In the genomic region with DNA sequence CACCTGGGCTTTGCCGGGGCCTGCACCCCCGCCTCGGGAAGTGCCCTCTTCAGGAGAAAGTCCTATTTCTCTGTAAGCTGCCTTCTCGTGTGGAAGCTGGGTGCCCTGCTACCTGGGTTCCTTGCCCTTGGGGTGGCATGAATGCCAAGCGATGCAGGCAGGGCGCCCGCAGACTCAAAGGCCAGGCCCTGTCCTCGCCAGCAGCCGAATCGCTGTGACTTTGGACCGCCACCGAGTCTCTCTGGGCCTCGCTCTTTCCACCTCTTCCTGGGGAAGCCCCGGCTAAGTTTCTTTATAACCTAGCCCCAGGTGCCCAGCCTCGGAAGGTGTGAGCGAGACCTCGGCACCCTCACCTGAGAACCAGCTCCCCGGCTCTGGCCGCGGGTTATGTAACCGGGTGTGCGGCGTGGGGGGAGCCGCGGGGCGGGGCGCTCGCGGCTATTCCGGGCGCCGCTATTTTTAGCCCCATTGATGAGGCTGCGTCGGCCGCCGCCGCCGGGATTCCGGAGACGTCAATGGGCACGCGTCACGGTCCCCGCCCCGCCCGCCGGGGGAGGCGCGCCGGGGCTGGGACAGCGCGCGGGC, we compare ENCODE assay signal across 9 cellular contexts. TPM values are rescaled to one million over a fixed set of nuclear protein-coding genes. Genes with fewer than 3 reads are reported as not detected.
DNase-seq lines count a peak whose midpoint lies in the region; ATAC-seq, FAIRE-seq and TF ChIP-seq lines count a peak whose summit lies in the region.
"Had no signal": no experiment of that assay in that cellular context is flagged by ENCODE, and none has a peak within 500 bp of the region (broad histone marks: within the 10 kb centered on the region; RNA-seq: fewer than 3 reads in every experiment).

No MANE protein-coding gene starts in this region.

- H3K27ac Mint-ChIP-seq in Caco-2 (ENCODE audit: unreplicated experiment): peak overlapping the region; percentile 80

- peak; percentile 90 to 94 for DNase-seq in Caco-2
- peak; percentile 68 for DNase-seq in MV-4-11 (lab: John Stamatoyannopoulos, UW)
- peak; percentile 79 to 82 for DNase-seq in breast epithelium (ENCODE audit: low spot score in 2 of 2)
- DNase-seq in iPS-NIHi11 (ENCODE audit: low spot score): peak; percentile 84
- DNase-seq in small intestine: peak; percentile 79
- DNase-seq in NCI-H1092 (lab: John Stamatoyannopoulos, UW): no peak

- peak; percentile 44 for ATAC-seq in GM21619 (IDR thresholded peaks at IDR 0.05; ENCODE audit: unreplicated experiment)

- H3K4me3 ChIP-seq in Caco-2 (ENCODE audit: low read depth, low read length): peak overlapping the region; percentile 41
- peak overlapping the region; percentile 54 for H3K4me3 ChIP-seq in WI38 (ENCODE audit: low read depth, low read length)
- H3K4me3 ChIP-seq in breast epithelium: peak overlapping the region; percentile 25 to 90 (median 66)
- H3K4me3 ChIP-seq in small intestine (ENCODE audit: low read depth in 1 of 2, low read length in 2 of 2): peak overlapping the region; percentile 56 to 65

- TF ChIP-seq CTCF in Caco-2 (IDR thresholded peaks at IDR 0.05; ENCODE audit: insufficient read depth in 1 of 2, low read depth in 1 of 2, low read length in 1 of 2, severe bottlenecking in 1 of 2, unreplicated experiment in 1 of 2) (no peak), WI38 (IDR thresholded peaks at IDR 0.05; ENCODE audit: low read depth, low read length) (no peak), breast epithelium (IDR thresholded peaks at IDR 0.05) (no peak)

- no peaks in the 10 kb centered on the region for H3K9me3 Mint-ChIP-seq in Caco-2 (ENCODE audit: unreplicated experiment)

- TF ChIP-seq POLR2A in breast epithelium (IDR thresholded peaks at IDR 0.05): no peak

- H3K27ac ChIP-seq in breast epithelium (peak overlapping the region; percentile 90 to 93), small intestine (ENCODE audit: low read depth in 1 of 2, low read length in 1 of 2) (peak overlapping the region; percentile 68 to 84)

- peaks cover 4% of the 10 kb centered on the region for H3K36me3 Mint-ChIP-seq in Caco-2 (ENCODE audit: insufficient read depth, unreplicated experiment)

- no peaks in the 10 kb centered on the region for H3K27me3 Mint-ChIP-seq in Caco-2 (ENCODE audit: insufficient read depth, unreplicated experiment)

- CTCF ChIA-PET in Caco-2 (lab: Charles Lee): interaction anchor here (1.0 to 5.6 kb wide), 3 partner anchors 11 to 32 kb away, joined by 3 to 47 read pairs (median 4); no protein-coding TSS in a partner anchor

- intact Hi-C loops in Caco-2 (cut with micrococcal nuclease; ENCODE audit: unreplicated experiment): loop anchor here (1.0 kb wide), 2 partner anchors 14 to 33 kb away; a partner anchor contains a TSS
- intact Hi-C loops in breast epithelium (cut with DNase I; ENCODE audit: low total_unique reads): no loop called here

- POLR2A ChIA-PET in Caco-2 (lab: Charles Lee): interaction anchor here (0.6 to 1.9 kb wide), 5 partner anchors 11 to 33 kb away, joined by 3 to 41 read pairs (median 8); a partner anchor contains a TSS

- H3K9me3 ChIP-seq in Caco-2 (no peaks in the 10 kb centered on the region), breast epithelium (no peaks in the 10 kb centered on the region), small intestine (ENCODE audit: control insufficient read depth, low read depth) (no peaks in the 10 kb centered on the region)

- H3K4me1 Mint-ChIP-seq in Caco-2 (ENCODE audit: low read depth, unreplicated experiment): peaks cover 37% of the 10 kb centered on the region

- BruUV-seq in Caco-2 (replicated peaks; lab: Mats Ljungman, UMichigan): no TSS peak

- H3K36me3 ChIP-seq in Caco-2 (ENCODE audit: control insufficient read depth, insufficient read depth, low read length) (no peaks in the 10 kb centered on the region), breast epithelium (no peaks in the 10 kb centered on the region), small intestine (ENCODE audit: control insufficient read depth in 2 of 2, insufficient read depth in 2 of 2, low read length in 2 of 2) (no peaks in the 10 kb centered on the region)

- FAIRE-seq in small intestine (lab: Jason Lieb, UNC): no peak
- FAIRE-seq: TTC549 had no signal

- WGBS in small intestine, 3 donors: 3 to 7% (median 4%) methylated on average over 46 to 53 of the region's 53 CpGs

- H3K4me1 ChIP-seq in Caco-2 (peaks cover 33% of the 10 kb centered on the region), breast epithelium (peaks cover 10 to 16% of the 10 kb centered on the region in 2 donors), small intestine (ENCODE audit: control insufficient read depth in 2 of 2, insufficient read depth in 1 of 2, low read depth in 1 of 2, low read length in 1 of 2) (peaks cover 3 to 13% of the 10 kb centered on the region in 2 donors)

- no peaks in the 10 kb centered on the region for H3K27me3 ChIP-seq in Caco-2 (replicated peaks; ENCODE audit: control insufficient read depth, insufficient read depth, low read length)
- no peaks in the 10 kb centered on the region for H3K27me3 ChIP-seq in breast epithelium
- no peaks in the 10 kb centered on the region for H3K27me3 ChIP-seq in small intestine (ENCODE audit: control insufficient read depth in 2 of 2, insufficient read depth in 2 of 2, low read length in 2 of 2)

- H3K4me3 Mint-ChIP-seq in Caco-2 (ENCODE audit: unreplicated experiment): peak overlapping the region; percentile 94

RNA-seq across cellular contexts. Expression of a gene that starts 14.6 kb away (rescaled TPM):
- total RNA-seq in Caco-2 (2022) (37.9 and 41.8 TPM in 2 replicates), breast epithelium (100 to 1,000 TPM in 1 of 3 donors, 10 to 100 TPM in 2; 35.7 to 154 (median 66.2) TPM)
- polyA plus RNA-seq in small intestine: 100 to 1,000 TPM in 1 of 3 donors, 10 to 100 TPM in 1, 1 to 10 TPM in 1; 6.7 to 100 (median 15.1) TPM

RNA-seq across cellular contexts. Expression of a gene that starts 29.9 kb away (rescaled TPM):
- 3.7 and 4.1 TPM in 2 replicates for total RNA-seq in Caco-2 (2022)
- total RNA-seq in breast epithelium: 10 to 100 TPM in 2 of 3 donors, 1 to 10 TPM in 1; 8.5 to 27.2 (median 16.0) TPM
- polyA plus RNA-seq in small intestine: 10 to 100 TPM in 2 of 3 donors, 1 to 10 TPM in 1; 3.8 to 32.5 (median 13.2) TPM

RNA-seq across cellular contexts. Expression of a gene that starts 33.1 kb away (rescaled TPM):
- 67.2 and 78.0 TPM in 2 replicates for total RNA-seq in Caco-2 (2022)
- 10 to 100 TPM; 35.0 to 54.2 (median 39.7) TPM for total RNA-seq in breast epithelium
- 10 to 100 TPM; 49.2 to 65.1 (median 61.7) TPM for polyA plus RNA-seq in small intestine

RNA-seq across cellular contexts. Expression of a gene that starts 42.8 kb away (rescaled TPM):
- not detected in 2 replicates for total RNA-seq in Caco-2 (2022)
- total RNA-seq in breast epithelium: 1 to 10 TPM in 1 of 3 donors, not detected in 2; 1.3 TPM
- polyA plus RNA-seq in small intestine: 1 to 10 TPM in 1 of 3 donors, under 1 TPM in 1, not detected in 1; 0.46 to 1.6 TPM
